Comparison of ENCODE assay signal across 8 cellular contexts in the genomic region with DNA sequence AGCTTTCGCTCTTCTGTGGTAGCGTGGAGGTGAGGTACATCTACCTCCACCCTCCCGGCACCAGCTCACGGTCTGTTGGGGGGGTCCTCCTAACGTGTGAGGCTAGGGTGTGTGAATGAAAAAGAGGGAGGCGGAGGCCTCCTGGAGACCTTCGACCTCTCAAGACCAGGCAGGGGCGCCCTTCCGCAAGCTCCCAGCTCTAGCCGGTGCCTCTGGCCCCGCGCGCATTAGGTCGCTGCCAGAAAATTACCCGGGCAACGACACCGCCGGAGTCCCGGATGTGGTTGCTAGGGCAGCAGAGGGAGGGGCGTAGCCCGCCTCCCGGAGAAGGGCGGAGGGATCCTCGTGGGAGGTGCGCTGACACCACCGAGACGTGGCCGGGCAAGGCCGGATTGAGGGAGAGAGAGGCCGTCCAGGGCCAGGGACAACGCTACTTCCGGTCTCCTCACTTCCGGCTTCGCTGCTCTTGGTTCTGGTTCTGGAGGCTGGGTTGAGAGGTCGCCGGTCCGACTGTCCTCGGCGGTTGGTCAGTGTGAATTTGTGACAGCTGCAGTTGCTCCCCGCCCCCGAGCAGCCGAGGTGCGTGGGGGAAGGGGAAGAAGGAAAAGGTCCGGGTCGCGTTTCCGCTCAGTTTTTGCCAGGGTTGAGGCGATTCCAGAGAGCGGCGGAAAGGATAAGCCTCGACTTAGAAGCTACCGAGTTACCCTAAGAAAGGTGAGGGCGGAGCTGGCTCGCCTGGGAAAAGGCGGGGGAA. TPM values are rescaled to one million over a fixed set of nuclear protein-coding genes. Genes with fewer than 3 reads are reported as not detected.
DNase-seq lines count a peak whose midpoint lies in the region; ATAC-seq and TF ChIP-seq lines count a peak whose summit lies in the region.

A gene with protein sequence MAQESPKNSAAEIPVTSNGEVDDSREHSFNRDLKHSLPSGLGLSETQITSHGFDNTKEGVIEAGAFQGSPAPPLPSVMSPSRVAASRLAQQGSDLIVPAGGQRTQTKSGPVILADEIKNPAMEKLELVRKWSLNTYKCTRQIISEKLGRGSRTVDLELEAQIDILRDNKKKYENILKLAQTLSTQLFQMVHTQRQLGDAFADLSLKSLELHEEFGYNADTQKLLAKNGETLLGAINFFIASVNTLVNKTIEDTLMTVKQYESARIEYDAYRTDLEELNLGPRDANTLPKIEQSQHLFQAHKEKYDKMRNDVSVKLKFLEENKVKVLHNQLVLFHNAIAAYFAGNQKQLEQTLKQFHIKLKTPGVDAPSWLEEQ (plus strand): TSS at position 442 of the 754 bp plus-strand sequence. CDS start 49,680 bp downstream, outside the sequence.
A gene (minus strand): TSS at position 218 of the 754 bp plus-strand sequence. CDS start 8,726 bp downstream, outside the sequence.

- ATAC-seq in GM19035 (IDR thresholded peaks at IDR 0.05; ENCODE audit: unreplicated experiment) = peak; percentile 96
- peak; percentile 92 for ATAC-seq in HG03354 (IDR thresholded peaks at IDR 0.05; ENCODE audit: poor library complexity, severe bottlenecking, unreplicated experiment)

- H3K9me3 Mint-ChIP-seq in chondrocyte (ENCODE audit: low read depth) = no peaks in the 10 kb centered on the region

- no peaks in the 10 kb centered on the region for H3K36me3 ChIP-seq in kidney epithelial cell (ENCODE audit: control insufficient read depth, insufficient read depth, low read length)

- H3K4me3 ChIP-seq in kidney epithelial cell (ENCODE audit: low read depth, low read length) = peak within 1 kb of the TSS; percentile 77

- peaks cover 5% of the 10 kb centered on the region for H3K27me3 Mint-ChIP-seq in chondrocyte (ENCODE audit: low read depth)

- no peaks in the 10 kb centered on the region for H3K27me3 ChIP-seq in kidney epithelial cell (ENCODE audit: control insufficient read depth, insufficient read depth, low read length)

- peak within 1 kb of the TSS; percentile 100 for H3K27ac Mint-ChIP-seq in chondrocyte (ENCODE audit: unreplicated experiment)

- H3K36me3 Mint-ChIP-seq in chondrocyte (ENCODE audit: low read depth) = no peaks in the 10 kb centered on the region

- H3K4me1 Mint-ChIP-seq in chondrocyte (ENCODE audit: low read depth) = peaks cover 34% of the 10 kb centered on the region

- H3K4me3 Mint-ChIP-seq in chondrocyte (ENCODE audit: unreplicated experiment) = peak within 1 kb of the TSS; percentile 100

- TF ChIP-seq CTCF in chondrocyte (IDR thresholded peaks at IDR 0.05) (peak; percentile 56), kidney epithelial cell (IDR thresholded peaks at IDR 0.05; ENCODE audit: insufficient read depth, low read length, poor library complexity, severe bottlenecking) (peak; percentile 16)

- DNase-seq in AML-193 (lab: John Stamatoyannopoulos, UW) (peak; percentile 84 to 87), NCI-H446 (lab: John Stamatoyannopoulos, UW) (peak; percentile 87 to 93), chondrocyte (ENCODE audit: low spot score) (peak; percentile 100), kidney epithelial cell (ENCODE audit: low read depth) (peak; percentile 81)
- DNase-seq in activated CD4-positive, CD25-positive, alpha-beta regulatory T cell treated with anti-CD3 and anti-CD28 coated beads, Interleukin-2, amount 50 U/mL, for 72 hours = peak; percentile 95
- peak; percentile 91 for DNase-seq in stimulated activated CD4-positive, alpha-beta T cell treated with anti-CD3 and anti-CD28 coated beads, Interleukin-15, amount 100 ng/mL, for 48 hours (ENCODE audit: low read depth in 2 of 2)

RNA-seq across cellular contexts. Expression of the first gene that starts in this region (rescaled TPM):
- total RNA-seq in chondrocyte (25.9 to 30.9 TPM (median 26.8 TPM) in 3 replicates), kidney epithelial cell (34.2 and 45.6 TPM in 2 replicates)

RNA-seq across cellular contexts. Expression of the second gene that starts in this region (rescaled TPM):
- total RNA-seq in chondrocyte (0.20 to 0.39 TPM (median 0.23 TPM) in 3 replicates), kidney epithelial cell (0.14 and 0.29 TPM in 2 replicates)

Comparison
In these comparisons a context has a peak if more than half of its experiments do, and no peak if none do; other contexts are left out.
1. Peak in every context shown above with its lines: DNase-seq, ATAC-seq and H3K4me3 ChIP-seq.